ENCODE assay signal across 8 cellular contexts in genomic region chr1:97417661-97418060, GRCh38.
"Had no signal": no experiment of that assay in that cellular context is flagged by ENCODE, and none has a peak within 500 bp of the region (broad histone marks: within the 10 kb centered on the region; RNA-seq: fewer than 3 reads in every experiment).

No MANE protein-coding gene starts in this region.

- FAIRE-seq: G401.6, GM12878, GM12891, GM12892, GM18507, GM19239 had no signal

- H3K4me3 ChIP-seq: GM12878 had no signal

- DNase-seq: GDM1, GF-D8 had no signal

- ATAC-seq: GM12878 had no signal
